ENCODE assay signal across 11 cellular contexts in the genomic region with DNA sequence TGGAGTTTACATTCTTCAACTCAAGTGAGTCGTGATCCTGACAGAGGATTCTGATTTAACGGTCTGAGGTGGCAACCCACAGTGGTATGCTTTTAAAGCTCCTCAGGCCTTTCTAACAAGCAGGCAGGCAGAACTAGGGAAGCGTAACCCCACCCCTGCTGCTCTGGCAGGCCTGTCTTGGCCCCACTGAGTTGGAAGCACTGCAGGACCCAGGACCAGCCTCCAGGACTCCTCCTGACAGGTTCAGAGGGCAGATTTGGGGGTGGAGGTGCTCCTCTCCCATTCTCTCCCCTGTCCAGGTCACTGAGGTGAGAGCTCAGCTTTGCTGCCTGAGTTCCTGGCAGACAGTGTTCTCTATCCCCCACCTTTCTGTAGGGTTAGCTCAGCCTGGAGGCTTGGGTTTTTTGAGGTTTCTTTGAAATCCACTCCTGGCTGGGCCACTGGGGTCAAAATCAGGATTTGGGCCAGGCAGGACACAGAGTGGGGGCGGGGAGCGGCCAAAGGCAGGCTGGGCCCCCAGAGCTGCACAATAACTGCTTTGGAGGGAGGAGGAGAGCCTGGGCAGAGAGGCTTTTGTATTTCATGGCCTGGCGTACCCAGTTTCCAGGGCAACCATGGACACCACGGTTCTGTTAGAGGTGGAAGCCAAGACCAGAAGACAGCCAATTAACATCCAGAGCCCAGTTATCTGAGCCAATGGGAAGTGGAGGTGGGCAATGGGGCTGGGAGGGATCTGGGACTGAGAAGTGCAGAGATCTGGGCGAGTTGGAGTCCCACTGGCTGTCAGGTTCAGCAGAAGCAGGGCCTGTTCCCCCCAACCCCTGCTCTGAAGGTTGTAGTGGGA. TPM values are rescaled to one million over a fixed set of nuclear protein-coding genes. Genes with fewer than 3 reads are reported as not detected.
DNase-seq lines count a peak whose midpoint lies in the region; ATAC-seq and TF ChIP-seq lines count a peak whose summit lies in the region.
"Had no signal": no experiment of that assay in that cellular context is flagged by ENCODE, and none has a peak within 500 bp of the region (broad histone marks: within the 10 kb centered on the region; RNA-seq: fewer than 3 reads in every experiment).

No MANE protein-coding gene starts in this region.

- peak overlapping the region; percentile 67 to 96 (median 87) for H3K27ac Mint-ChIP-seq in brain
- H3K27ac Mint-ChIP-seq in stimulated activated naive CD8-positive, alpha-beta T cell treated with anti-CD3 and anti-CD28 coated beads, Interleukin-15, amount 100 ng/mL, for 72 hours = no peak overlapping the region
- H3K27ac Mint-ChIP-seq: T-helper 1 cell treated with Interleukin-12 subunit alpha and Interleukin-12 subunit beta and Interleukin-4 antibody, amounts not matched to agents 30 μg/mL and 1 μg/mL, for 36 hours had no signal

- H3K36me3 ChIP-seq in HUES64 (ENCODE audit: insufficient read depth, low read length) (peaks cover 47% of the 10 kb centered on the region), spleen (peaks cover 5 to 74% (median 44%) of the 10 kb centered on the region in 6 donors)

- no peak overlapping the region for H3K9ac ChIP-seq in HUES64 (ENCODE audit: low read depth, low read length)

- ATAC-seq in stimulated activated naive CD8-positive, alpha-beta T cell treated with anti-CD3 and anti-CD28 coated beads, Interleukin-15, amount 100 ng/mL, for 72 hours = no peak
- ATAC-seq in GM19455 (IDR thresholded peaks at IDR 0.05; ENCODE audit: unreplicated experiment) = no peak

- no peak for TF ChIP-seq CTCF in brain (conservative IDR thresholded peaks at IDR 0.05)
- no peak for TF ChIP-seq CTCF in spleen (IDR thresholded peaks at IDR 0.05 in 8 of 11, conservative IDR thresholded peaks at IDR 0.05 in 3 of 11)

- peaks cover 20% of the 10 kb centered on the region for H3K4me1 ChIP-seq in HUES64 (ENCODE audit: insufficient read depth, low read length)
- H3K4me1 ChIP-seq in spleen = peaks cover 6 to 15% (median 8%) of the 10 kb centered on the region in 6 donors

- no peak for TF ChIP-seq POLR2A in spleen (IDR thresholded peaks at IDR 0.05)

- DNase-seq in Ammon's horn (ENCODE audit: low spot score) (peak; percentile 94), islet precursor cell (peak; percentile 94), spleen (no peak)
- no peak for DNase-seq in stimulated activated naive CD4-positive, alpha-beta T cell treated with Interleukin-2 at 50 U/mL for 16 hours (lab: John Stamatoyannopoulos, UW)
- no peak for DNase-seq in stimulated activated naive CD8-positive, alpha-beta T cell treated with anti-CD3 and anti-CD28 coated beads, Interleukin-15, amount 100 ng/mL, for 72 hours
- DNase-seq: left ventricle myocardium inferior; stimulated activated CD4-positive, alpha-beta T cell treated with anti-CD3 and anti-CD28 coated beads, Interleukin-2, amount 100 ng/mL, for 24 hours had no signal

- H3K9me3 Mint-ChIP-seq in brain = peaks cover 0 to 2% (median 0%) of the 10 kb centered on the region in 5 experiments
- no peaks in the 10 kb centered on the region for H3K9me3 Mint-ChIP-seq in stimulated activated naive CD8-positive, alpha-beta T cell treated with anti-CD3 and anti-CD28 coated beads, Interleukin-15, amount 100 ng/mL, for 72 hours
- H3K9me3 Mint-ChIP-seq: T-helper 1 cell treated with Interleukin-12 subunit alpha and Interleukin-12 subunit beta and Interleukin-4 antibody, amounts not matched to agents 30 μg/mL and 1 μg/mL, for 36 hours had no signal

- H3K9me3 ChIP-seq in HUES64 (ENCODE audit: insufficient read depth, low read depth, low read length) (no peaks in the 10 kb centered on the region), spleen (no peaks in the 10 kb centered on the region)
- H3K9me3 ChIP-seq: left ventricle myocardium inferior had no signal

- peak overlapping the region in 4 of 5 experiments; percentile 13 to 68 (median 44) for H3K4me3 Mint-ChIP-seq in brain
- no peak overlapping the region for H3K4me3 Mint-ChIP-seq in stimulated activated naive CD8-positive, alpha-beta T cell treated with anti-CD3 and anti-CD28 coated beads, Interleukin-15, amount 100 ng/mL, for 72 hours
- H3K4me3 Mint-ChIP-seq: T-helper 1 cell treated with Interleukin-12 subunit alpha and Interleukin-12 subunit beta and Interleukin-4 antibody, amounts not matched to agents 30 μg/mL and 1 μg/mL, for 36 hours had no signal

- H3K4me3 ChIP-seq in HUES64 (ENCODE audit: low read length) (no peak overlapping the region), spleen (no peak overlapping the region)
- H3K4me3 ChIP-seq: left ventricle myocardium inferior had no signal

- H3K27ac ChIP-seq in HUES64 (ENCODE audit: low read depth, low read length) (peak overlapping the region; percentile 73), spleen (no peak overlapping the region)
- H3K27ac ChIP-seq: left ventricle myocardium inferior had no signal

- no peaks in the 10 kb centered on the region for H3K27me3 Mint-ChIP-seq in brain
- no peaks in the 10 kb centered on the region for H3K27me3 Mint-ChIP-seq in stimulated activated naive CD8-positive, alpha-beta T cell treated with anti-CD3 and anti-CD28 coated beads, Interleukin-15, amount 100 ng/mL, for 72 hours

- peaks cover 9% of the 10 kb centered on the region for H3K36me3 Mint-ChIP-seq in brain

- intact Hi-C loops in spleen (cut with DNase I; ENCODE audit: low total_unique reads) = no loop called here

- H3K27me3 ChIP-seq in HUES64 (ENCODE audit: insufficient read depth, low read length) (no peaks in the 10 kb centered on the region), spleen (replicated peaks in 1 of 7) (no peaks in the 10 kb centered on the region)

- H3K4me1 Mint-ChIP-seq in brain = peaks cover 41% of the 10 kb centered on the region
- peaks cover 19% of the 10 kb centered on the region for H3K4me1 Mint-ChIP-seq in stimulated activated naive CD8-positive, alpha-beta T cell treated with anti-CD3 and anti-CD28 coated beads, Interleukin-15, amount 100 ng/mL, for 72 hours

- 18% methylated on average over 8 of the region's 8 CpGs for WGBS in HUES64
- 46 to 79% (median 71%) methylated on average over 8 of the region's 8 CpGs for WGBS in spleen, 5 donors

RNA-seq across cellular contexts. Expression of a gene that starts 9.5 kb away (rescaled TPM):
- 89.0 TPM for polyA plus RNA-seq in HUES64 (2013, experiment 1 of 2)
- 76.3 TPM for polyA plus RNA-seq in HUES64 (2013, experiment 2 of 2)
- polyA plus RNA-seq in brain (ENCODE audit: insufficient read depth, low read depth, low replicate concordance) (81.3 TPM), spleen (100 to 1,000 TPM in 1 of 3 donors, 10 to 100 TPM in 2; 85.3 to 102 (median 92.8) TPM)
- 10 to 100 TPM; 26.4 to 40.7 (median 34.0) TPM for total RNA-seq in spleen

RNA-seq across cellular contexts. Expression of a gene that starts 9.6 kb away (rescaled TPM):
- polyA plus RNA-seq in HUES64 (2013, experiment 1 of 2) = 13.9 TPM
- polyA plus RNA-seq in HUES64 (2013, experiment 2 of 2) = 13.2 TPM
- 6.0 TPM for polyA plus RNA-seq in brain (ENCODE audit: insufficient read depth, low read depth, low replicate concordance)
- total RNA-seq in spleen = 1 to 10 TPM in 6 of 7 donors, under 1 TPM in 1; 0.66 to 3.6 (median 1.9) TPM
- polyA plus RNA-seq in spleen = 1 to 10 TPM; 1.1 to 3.0 (median 1.9) TPM

RNA-seq across cellular contexts. Expression of a gene that starts 17.5 kb away (rescaled TPM):
- 13.4 TPM for polyA plus RNA-seq in HUES64 (2013, experiment 1 of 2)
- 15.7 TPM for polyA plus RNA-seq in HUES64 (2013, experiment 2 of 2)
- polyA plus RNA-seq in brain (ENCODE audit: insufficient read depth, low read depth, low replicate concordance) (5.6 TPM), spleen (10 to 100 TPM; 10.0 to 19.1 (median 14.2) TPM)
- 10 to 100 TPM; 17.9 to 27.3 (median 23.3) TPM for total RNA-seq in spleen

RNA-seq across cellular contexts. Expression of a gene that starts 33.9 kb away (rescaled TPM):
- polyA plus RNA-seq in HUES64 (2013, experiment 1 of 2) = 98.1 TPM
- polyA plus RNA-seq in HUES64 (2013, experiment 2 of 2) = 91.2 TPM
- polyA plus RNA-seq in brain (ENCODE audit: insufficient read depth, low read depth, low replicate concordance) (78.7 TPM), spleen (10 to 100 TPM; 12.5 to 23.6 (median 18.8) TPM)
- total RNA-seq in spleen = 10 to 100 TPM; 38.9 to 71.3 (median 47.0) TPM

Comparison
In these comparisons a context has a peak if more than half of its experiments do, and no peak if none do; other contexts are left out.
1. DNase-seq: peak in Ammon's horn (single experiment) and islet precursor cell (single experiment); none in stimulated activated naive CD4-positive, alpha-beta T cell treated with Interleukin-2 at 50 U/mL for 16 hours (single experiment), stimulated activated naive CD8-positive, alpha-beta T cell treated with anti-CD3 and anti-CD28 coated beads, Interleukin-15, amount 100 ng/mL, for 72 hours (0 of 2) and spleen (single experiment).
2. H3K27ac Mint-ChIP-seq: peak in brain (5 of 5); none in stimulated activated naive CD8-positive, alpha-beta T cell treated with anti-CD3 and anti-CD28 coated beads, Interleukin-15, amount 100 ng/mL, for 72 hours (0 of 2).
3. H3K4me3 Mint-ChIP-seq: peak in brain (4 of 5); none in stimulated activated naive CD8-positive, alpha-beta T cell treated with anti-CD3 and anti-CD28 coated beads, Interleukin-15, amount 100 ng/mL, for 72 hours (0 of 2).